31 cellular contexts compared by ENCODE assay signal in the genomic region with DNA sequence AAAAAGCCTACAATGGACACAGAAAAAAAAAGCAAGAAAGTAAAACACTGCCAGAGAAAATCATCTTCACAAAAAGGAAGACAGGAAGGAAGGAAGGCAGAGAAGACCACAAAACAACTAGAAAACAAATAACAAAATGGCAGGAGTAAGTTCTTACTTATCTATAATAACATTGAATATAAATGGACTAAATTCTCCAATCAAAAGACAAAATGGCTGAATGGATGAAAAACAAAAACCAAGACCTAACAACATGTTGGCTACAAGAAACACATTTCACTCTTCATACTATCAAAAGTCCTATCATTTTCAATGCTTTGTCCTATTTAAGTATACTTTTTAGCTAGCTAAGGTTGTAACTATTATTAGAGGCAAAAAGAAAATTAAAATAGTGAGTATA. TPM values are rescaled to one million over a fixed set of nuclear protein-coding genes. Genes with fewer than 3 reads are reported as not detected.
A peak's percentile ranks its signal among the peaks of the same experiment; 100 is the strongest.
DNase-seq lines count a peak whose midpoint lies in the region; ATAC-seq, FAIRE-seq and TF ChIP-seq lines count a peak whose summit lies in the region.
"Had no signal": no experiment of that assay in that cellular context is flagged by ENCODE, and none has a peak within 500 bp of the region (broad histone marks: within the 10 kb centered on the region; RNA-seq: fewer than 3 reads in every experiment).

No MANE protein-coding gene starts in this region.

- H3K9ac ChIP-seq in HCT116 (ENCODE audit: low read length) = no peak overlapping the region
- no peak overlapping the region for H3K9ac ChIP-seq in K562 (ENCODE audit: insufficient read depth in 1 of 2, low read depth in 2 of 2, low read length in 2 of 2)
- H3K9ac ChIP-seq: BLaER1; BLaER1 treated with 17β-estradiol and CSF1 and Interleukin-3, amounts not matched to agents 10 nM and 100 nM had no signal

- TF ChIP-seq EP300 in A549 (IDR thresholded peaks at IDR 0.05) = no peak
- TF ChIP-seq EP300 in K562 (IDR thresholded peaks at IDR 0.05; ENCODE audit: low read length) = no peak

- H2AFZ ChIP-seq in HCT116 (ENCODE audit: low read depth, low read length, poor library complexity, severe bottlenecking) = peak overlapping the region; percentile 7
- no peak overlapping the region for H2AFZ ChIP-seq in K562 (ENCODE audit: low read depth, low read length)

- TF ChIP-seq POLR2A in A549 (IDR thresholded peaks at IDR 0.05; ENCODE audit: low read length) (no peak), HCT116 (IDR thresholded peaks at IDR 0.05; ENCODE audit: borderline replicate concordance, extremely low read depth, insufficient read depth, insufficient read length) (no peak), K562 (conservative IDR thresholded peaks at IDR 0.05) (no peak)

- no peaks in the 10 kb centered on the region for H3K9me1 ChIP-seq in K562 (ENCODE audit: control insufficient read depth, insufficient read depth, low read length)

- H3K27ac ChIP-seq in A549 (no peak overlapping the region), HCT116 (ENCODE audit: low read depth, low read length) (no peak overlapping the region), K562 (ENCODE audit: extremely low read depth, low read depth, low read length) (no peak overlapping the region), small intestine (ENCODE audit: low read depth in 1 of 2, low read length in 1 of 2) (no peak overlapping the region)
- H3K27ac ChIP-seq: 22Rv1; BLaER1; BLaER1 treated with 17β-estradiol and CSF1 and Interleukin-3, amounts not matched to agents 10 nM and 100 nM; C4-2B had no signal

- TF ChIP-seq CTCF in A549 (IDR thresholded peaks at IDR 0.05) (no peak), HCT116 (IDR thresholded peaks at IDR 0.05 in 2 of 3, conservative IDR thresholded peaks at IDR 0.05 in 1 of 3; ENCODE audit: borderline replicate concordance in 1 of 3, insufficient read depth in 1 of 3, low read depth in 2 of 3, low read length in 2 of 3) (no peak), K562 (IDR thresholded peaks at IDR 0.05 in 2 of 3, conservative IDR thresholded peaks at IDR 0.05 in 1 of 3; ENCODE audit: insufficient read depth in 2 of 3, low read depth in 1 of 3, low read length in 3 of 3) (no peak)

- H3K9me2 ChIP-seq in HCT116 (ENCODE audit: insufficient read depth) = no peaks in the 10 kb centered on the region

- H3K4me2 ChIP-seq in A549 (no peak overlapping the region), HCT116 (ENCODE audit: low read length) (no peak overlapping the region), K562 (ENCODE audit: insufficient read depth, low read length) (no peak overlapping the region)
- H3K4me2 ChIP-seq: BLaER1; BLaER1 treated with 17β-estradiol and CSF1 and Interleukin-3, amounts not matched to agents 10 nM and 100 nM had no signal

- CTCF ChIA-PET in A549 (lab: Yijun Ruan, JAX) (no interaction called here), HCT116 (lab: Charles Lee) (no interaction called here), K562 (lab: Yijun Ruan, JAX; ENCODE audit: low intra/inter-chr PET ratio) (no interaction called here)

- no TSS peak for BruUV-seq in HCT116 (replicated peaks; lab: Mats Ljungman, UMichigan)
- BruUV-seq in K562 (replicated peaks; lab: Mats Ljungman, UMichigan) = no TSS peak

- H3K9me3 ChIP-seq in A549 (no peaks in the 10 kb centered on the region), HCT116 (ENCODE audit: control insufficient read depth in 1 of 2, insufficient read depth in 1 of 2, low read depth in 1 of 2, low read length in 2 of 2) (no peaks in the 10 kb centered on the region), K562 (replicated peaks; ENCODE audit: control insufficient read depth, insufficient read depth, low read depth, low read length) (no peaks in the 10 kb centered on the region), small intestine (ENCODE audit: control insufficient read depth, low read depth) (no peaks in the 10 kb centered on the region)
- H3K9me3 ChIP-seq: BE2C, Caco-2 had no signal

- RAD21 ChIA-PET in HCT116 (lab: Charles Lee; ENCODE audit: low non-redundant PET in 1 of 2, low total read pairs in 2 of 2, uncharacterized antibody in 2 of 2, unreplicated experiment in 2 of 2) = no interaction called here

- intact Hi-C loops in HCT116 (cut with micrococcal nuclease) (no loop called here), K562 (cut with micrococcal nuclease) (no loop called here)

- H3K79me2 ChIP-seq in HCT116 (ENCODE audit: insufficient read depth, low read length) (no peaks in the 10 kb centered on the region), K562 (ENCODE audit: control insufficient read depth, insufficient read depth, low read length) (no peaks in the 10 kb centered on the region)

- ATAC-seq in A549 = no peak
- ATAC-seq in HCT116 = no peak
- ATAC-seq in K562 = no peak
- no peak for ATAC-seq in GM18873 (IDR thresholded peaks at IDR 0.05; ENCODE audit: low FRiP score, unreplicated experiment)
- ATAC-seq in HG02981 (IDR thresholded peaks at IDR 0.05; ENCODE audit: unreplicated experiment) = no peak
- ATAC-seq: CD8-positive, alpha-beta T cell had no signal

- POLR2A ChIA-PET in A549 (lab: Yijun Ruan, JAX) (no interaction called here), HCT116 (lab: Charles Lee) (no interaction called here), K562 (lab: Yijun Ruan, JAX) (no interaction called here)

- FAIRE-seq in A549 (lab: Jason Lieb, UNC) = peak; percentile 13
- FAIRE-seq in K562 (lab: Jason Lieb, UNC) = no peak
- FAIRE-seq in small intestine (lab: Jason Lieb, UNC) = no peak
- FAIRE-seq: D721Med had no signal

- no peak for DNase-seq in A549 (ENCODE audit: low read depth in 1 of 2, low spot score in 1 of 2)
- no peak for DNase-seq in HCT116 (ENCODE audit: low read depth, low spot score)
- DNase-seq in K562 (ENCODE audit: extremely low read depth in 1 of 4, low spot score in 3 of 4) = no peak
- no peak for DNase-seq in small intestine
- DNase-seq: 8988T; ACHN; AML-193; BE2C; C1 segment of cervical spinal cord; Caco-2; Calu3; CD4-positive, alpha-beta memory T cell; CD4-positive, alpha-beta T cell; CD4-positive, CD25-positive, alpha-beta regulatory T cell; CD8-positive, alpha-beta memory T cell; CD8-positive, alpha-beta T cell; COR-L47; DMS 273 treated with DMSO at 0.1 percent for 48 hours; DMS153; DMS53; DMS79; DMS79 treated with DMSO at 0.1 percent for 48 hours; DND-41; EL had no signal

- H4K20me1 ChIP-seq in HCT116 (ENCODE audit: insufficient read depth) = no peaks in the 10 kb centered on the region
- H4K20me1 ChIP-seq in K562 (replicated peaks; ENCODE audit: control insufficient read depth, insufficient read depth, low read length) = no peaks in the 10 kb centered on the region
- H4K20me1 ChIP-seq: BLaER1; BLaER1 treated with 17β-estradiol and CSF1 and Interleukin-3, amounts not matched to agents 10 nM and 100 nM had no signal

- in situ Hi-C loops in K562 (cut with MboI) = no loop called here

- no peaks in the 10 kb centered on the region for H3K36me3 ChIP-seq in HCT116 (ENCODE audit: control insufficient read depth in 1 of 2, insufficient read depth in 2 of 2, low read length in 2 of 2)
- no peaks in the 10 kb centered on the region for H3K36me3 ChIP-seq in K562 (ENCODE audit: control insufficient read depth, insufficient read depth, low read length)
- no peaks in the 10 kb centered on the region for H3K36me3 ChIP-seq in small intestine (ENCODE audit: control insufficient read depth in 2 of 2, insufficient read depth in 2 of 2, low read length in 2 of 2)
- H3K36me3 ChIP-seq: BE2C; BLaER1; BLaER1 treated with 17β-estradiol and CSF1 and Interleukin-3, amounts not matched to agents 10 nM and 100 nM had no signal

- no peak overlapping the region for H3K4me3 ChIP-seq in A549
- H3K4me3 ChIP-seq in HCT116 (replicated peaks in 1 of 2; ENCODE audit: low read depth in 1 of 2, low read length in 2 of 2) = no peak overlapping the region
- no peak overlapping the region for H3K4me3 ChIP-seq in K562
- no peak overlapping the region for H3K4me3 ChIP-seq in small intestine (ENCODE audit: low read depth in 1 of 2, low read length in 2 of 2)
- H3K4me3 ChIP-seq: BLaER1; BLaER1 treated with 17β-estradiol and CSF1 and Interleukin-3, amounts not matched to agents 10 nM and 100 nM had no signal

- no peak for TF ChIP-seq RAD21 in A549 (conservative IDR thresholded peaks at IDR 0.05 in 1 of 2, IDR thresholded peaks at IDR 0.05 in 1 of 2)
- TF ChIP-seq RAD21 in HCT116 (IDR thresholded peaks at IDR 0.05; ENCODE audit: low read depth) = no peak
- no peak for TF ChIP-seq RAD21 in K562 (CRISPR knock-in tag; conservative IDR thresholded peaks at IDR 0.05 in 1 of 2, IDR thresholded peaks at IDR 0.05 in 1 of 2)

- H3K4me1 ChIP-seq in A549 (no peaks in the 10 kb centered on the region), HCT116 (ENCODE audit: control insufficient read depth in 1 of 2, insufficient read depth in 2 of 2, low read length in 2 of 2) (no peaks in the 10 kb centered on the region), K562 (replicated peaks in 1 of 2; ENCODE audit: control insufficient read depth in 2 of 2, insufficient read depth in 2 of 2, low read length in 2 of 2) (no peaks in the 10 kb centered on the region), small intestine (ENCODE audit: control insufficient read depth in 2 of 2, insufficient read depth in 1 of 2, low read depth in 1 of 2, low read length in 1 of 2) (no peaks in the 10 kb centered on the region)
- H3K4me1 ChIP-seq: BLaER1; BLaER1 treated with 17β-estradiol and CSF1 and Interleukin-3, amounts not matched to agents 10 nM and 100 nM had no signal

- H3K27me3 ChIP-seq in HCT116 (ENCODE audit: insufficient read depth, low read length) = no peaks in the 10 kb centered on the region
- no peaks in the 10 kb centered on the region for H3K27me3 ChIP-seq in K562 (ENCODE audit: control insufficient read depth in 2 of 2, insufficient read depth in 2 of 2, low read length in 2 of 2)
- H3K27me3 ChIP-seq in small intestine (ENCODE audit: control insufficient read depth in 2 of 2, insufficient read depth in 2 of 2, low read length in 2 of 2) = no peaks in the 10 kb centered on the region
- H3K27me3 ChIP-seq: BE2C; BLaER1; BLaER1 treated with 17β-estradiol and CSF1 and Interleukin-3, amounts not matched to agents 10 nM and 100 nM had no signal

RNA-seq across cellular contexts. Expression of gene HMGCR, which starts 36.9 kb away (rescaled TPM):
- polyA plus RNA-seq in A549 (2011; rRNA removed) = 25.9 and 30.1 TPM in 2 replicates
- polyA plus RNA-seq in A549 (2012; cell fraction: cytosol; rRNA removed) = 5.9 and 6.5 TPM in 2 replicates
- 10.1 and 14.5 TPM in 2 replicates for polyA plus RNA-seq in A549 (2012; cell fraction: nucleus; rRNA removed)
- 28.6 to 35.0 TPM (median 33.4 TPM) in 3 replicates for polyA plus RNA-seq in A549 (2017; fragmentation: RNase III; extraction: RNeasy Plus Mini Kit Qiagen cat#74134 plus additional on column Dnase treatment)
- polyA minus RNA-seq in A549 (2011; rRNA and poly(A)+ RNA removed) = 48.0 and 52.9 TPM in 2 replicates
- 101 TPM for total RNA-seq in HCT116 (2021; ENCODE audit: unreplicated experiment)
- polyA plus RNA-seq in HCT116 (2012) = 52.4 and 54.0 TPM in 2 replicates
- 482 and 1,074 TPM in 2 replicates for total RNA-seq in K562 (2011; cell fraction: chromatin; rRNA removed; ENCODE audit: low replicate concordance)
- total RNA-seq in K562 (2011; cell fraction: nucleolus; rRNA removed) = 267 and 350 TPM in 2 replicates
- total RNA-seq in K562 (2011; cell fraction: nucleoplasm; rRNA removed) = 431 and 468 TPM in 2 replicates
- total RNA-seq in K562 (2014; rRNA removed) = 47.3 and 55.5 TPM in 2 replicates
- 95.4 and 111 TPM in 2 replicates for total RNA-seq in K562 (2014; rRNA removed; fragmentation: Illumina TruSeq; extraction: Trizol)
- total RNA-seq in K562 (2015; rRNA removed; fragmentation: Illumina TruSeq; extraction: Trizol) = 53.3 and 61.5 TPM in 2 replicates
- 87.4 and 90.8 TPM in 2 replicates for total RNA-seq in K562 (2021)
- polyA plus RNA-seq in K562 (2011; rRNA removed) = 155 and 159 TPM in 2 replicates
- polyA plus RNA-seq in K562 (2011; cell fraction: cytosol; rRNA removed) = 22.5 and 77.8 TPM in 2 replicates
- polyA plus RNA-seq in K562 (2011; cell fraction: nucleus; rRNA removed) = 167 and 305 TPM in 2 replicates
- polyA plus RNA-seq in K562 (2012) = 33.3 and 102 TPM in 2 replicates
- 62.6 and 66.9 TPM in 2 replicates for polyA plus RNA-seq in K562 (2014; fragmentation: Illumina TruSeq; extraction: Trizol)
- polyA plus RNA-seq in K562 (2014; fragmentation: Nextera tagmentation; extraction: Ambion mirVana) = 10 to 100 TPM; 29.5 to 58.5 TPM
- 46.8 and 49.4 TPM in 2 replicates for polyA plus RNA-seq in K562 (2014; rRNA removed)
- 375 and 488 TPM in 2 replicates for polyA minus RNA-seq in K562 (2011; rRNA and poly(A)+ RNA removed)
- polyA minus RNA-seq in K562 (2011; cell fraction: cytosol; rRNA and poly(A)+ RNA removed) = 79.6 and 89.1 TPM in 2 replicates
- 154 and 346 TPM in 2 replicates for polyA minus RNA-seq in K562 (2011; cell fraction: nucleus; rRNA and poly(A)+ RNA removed)
- polyA plus RNA-seq in small intestine = 10 to 100 TPM in 1 of 3 donors, 1 to 10 TPM in 2; 3.8 to 49.4 (median 9.2) TPM
